ENCODE assay signal across 29 cellular contexts in genomic region chr3:74060201-74060600, GRCh38.
DNase-seq lines count a peak whose midpoint lies in the region; ATAC-seq and TF ChIP-seq lines count a peak whose summit lies in the region.
"Had no signal": no experiment of that assay in that cellular context is flagged by ENCODE, and none has a peak within 500 bp of the region (broad histone marks: within the 10 kb centered on the region; RNA-seq: fewer than 3 reads in every experiment).

No MANE protein-coding gene starts in this region.

- H3K9me2 ChIP-seq in GM23338 (ENCODE audit: insufficient read depth) = no peaks in the 10 kb centered on the region

- no peaks in the 10 kb centered on the region for H3K36me3 ChIP-seq in GM23338 (ENCODE audit: insufficient read depth)
- H3K36me3 ChIP-seq: BE2C; BLaER1; BLaER1 treated with 17β-estradiol and CSF1 and Interleukin-3, amounts not matched to agents 10 nM and 100 nM had no signal

- H3K79me2 ChIP-seq in GM23338 (replicated peaks; ENCODE audit: insufficient read depth) = no peaks in the 10 kb centered on the region

- no peak overlapping the region for H2AFZ ChIP-seq in GM23338

- no peak for ATAC-seq in GM23338
- ATAC-seq: A549; CD8-positive, alpha-beta T cell had no signal

- no peaks in the 10 kb centered on the region for H3K9me3 Mint-ChIP-seq in GM23338

- H3F3A ChIP-seq in GM23338 (replicated peaks; ENCODE audit: low read depth) = no peaks in the 10 kb centered on the region

- no peak for TF ChIP-seq CTCF in GM23338 (conservative IDR thresholded peaks at IDR 0.05; ENCODE audit: low read depth in 2 of 2)

- DNase-seq in GM23338 (ENCODE audit: low spot score) = no peak
- no peak for DNase-seq in effector CD4-positive, alpha-beta T cell
- DNase-seq: 8988T; ACHN; AML-193; BE2C; C1 segment of cervical spinal cord; Caco-2; Calu3; CD4-positive, alpha-beta memory T cell; CD4-positive, alpha-beta T cell; CD4-positive, CD25-positive, alpha-beta regulatory T cell; CD8-positive, alpha-beta memory T cell; CD8-positive, alpha-beta T cell; COR-L47; DMS 273 treated with DMSO at 0.1 percent for 48 hours; DMS153; DMS53; DMS79; DMS79 treated with DMSO at 0.1 percent for 48 hours; DND-41; EL had no signal

- H3K4me1 Mint-ChIP-seq in GM23338 = peaks cover 42% of the 10 kb centered on the region
- H3K4me1 Mint-ChIP-seq: B cell; CD14-positive monocyte; CD4-positive, alpha-beta memory T cell; CD4-positive, CD25-positive, alpha-beta regulatory T cell; CD8-positive, alpha-beta memory T cell had no signal

- no peak overlapping the region for H3K4me3 ChIP-seq in GM23338
- H3K4me3 ChIP-seq: A549; BLaER1; BLaER1 treated with 17β-estradiol and CSF1 and Interleukin-3, amounts not matched to agents 10 nM and 100 nM had no signal

- H3K27ac ChIP-seq in GM23338 (ENCODE audit: low read depth) = no peak overlapping the region
- H3K27ac ChIP-seq: 22Rv1; A549; BLaER1; BLaER1 treated with 17β-estradiol and CSF1 and Interleukin-3, amounts not matched to agents 10 nM and 100 nM; C4-2B had no signal

- H3K27me3 Mint-ChIP-seq in GM23338 (ENCODE audit: insufficient read depth, low read depth, poor library complexity) = no peaks in the 10 kb centered on the region
- H3K27me3 Mint-ChIP-seq: B cell; CD4-positive, alpha-beta memory T cell; CD4-positive, alpha-beta T cell; CD4-positive, CD25-positive, alpha-beta regulatory T cell; CD8-positive, alpha-beta memory T cell had no signal

- 0 out of 2 replicates have a peak overlapping the region, but pooled peaks have one; percentile 6 for H3K27ac Mint-ChIP-seq in GM23338
- H3K27ac Mint-ChIP-seq: B cell; CD14-positive monocyte; CD4-positive, alpha-beta memory T cell; CD4-positive, alpha-beta T cell; CD4-positive, CD25-positive, alpha-beta regulatory T cell; CD8-positive, alpha-beta memory T cell; CD8-positive, alpha-beta T cell had no signal

- no peaks in the 10 kb centered on the region for H3K27me3 ChIP-seq in GM23338 (ENCODE audit: insufficient read depth)
- H3K27me3 ChIP-seq: BE2C; BLaER1; BLaER1 treated with 17β-estradiol and CSF1 and Interleukin-3, amounts not matched to agents 10 nM and 100 nM had no signal

- no peak overlapping the region for H3K4me3 Mint-ChIP-seq in GM23338
- H3K4me3 Mint-ChIP-seq: B cell; CD14-positive monocyte; CD4-positive, alpha-beta memory T cell; CD4-positive, alpha-beta T cell; CD4-positive, CD25-positive, alpha-beta regulatory T cell; CD8-positive, alpha-beta memory T cell; CD8-positive, alpha-beta T cell had no signal

- H4K20me1 ChIP-seq in GM23338 (replicated peaks; ENCODE audit: insufficient read depth) = no peaks in the 10 kb centered on the region
- H4K20me1 ChIP-seq: BLaER1; BLaER1 treated with 17β-estradiol and CSF1 and Interleukin-3, amounts not matched to agents 10 nM and 100 nM had no signal

- no peak overlapping the region for H3K4me2 ChIP-seq in GM23338
- H3K4me2 ChIP-seq: A549; BLaER1; BLaER1 treated with 17β-estradiol and CSF1 and Interleukin-3, amounts not matched to agents 10 nM and 100 nM had no signal

- no peaks in the 10 kb centered on the region for H3K36me3 Mint-ChIP-seq in GM23338 (ENCODE audit: low read depth)
- H3K36me3 Mint-ChIP-seq: CD14-positive monocyte; CD4-positive, alpha-beta memory T cell; CD4-positive, CD25-positive, alpha-beta regulatory T cell; CD8-positive, alpha-beta memory T cell; CD8-positive, alpha-beta T cell had no signal

- H3K4me1 ChIP-seq in GM23338 (ENCODE audit: insufficient read depth) = peaks cover 37% of the 10 kb centered on the region
- H3K4me1 ChIP-seq: A549; BE2C; BLaER1; BLaER1 treated with 17β-estradiol and CSF1 and Interleukin-3, amounts not matched to agents 10 nM and 100 nM; Caco-2 had no signal

TF ChIP-seq in GM23338, 12 proteins besides CTCF, POLR2A, EP300 and RAD21:
- no peak for TF ChIP-seq EZH2phosphoT487 (IDR thresholded peaks at IDR 0.05; ENCODE audit: unreplicated experiment)
- TF ChIP-seq ZNF331 (CRISPR knock-in tag; IDR thresholded peaks at IDR 0.05; ENCODE audit: low read depth) = no peak
- TF ChIP-seq ZNF114 (CRISPR knock-in tag; IDR thresholded peaks at IDR 0.05) = no peak
- TF ChIP-seq POLR2AphosphoS5 (IDR thresholded peaks at IDR 0.05; ENCODE audit: low read depth) = no peak
- no peak for TF ChIP-seq NANOG (IDR thresholded peaks at IDR 0.05; ENCODE audit: borderline replicate concordance)
- no peak for TF ChIP-seq CREB1 (CRISPR knock-in tag; IDR thresholded peaks at IDR 0.05; ENCODE audit: low read depth)
- no peak for TF ChIP-seq STAT1 (IDR thresholded peaks at IDR 0.05; ENCODE audit: unreplicated experiment)
